18 cellular contexts compared by ENCODE assay signal in the genomic region with DNA sequence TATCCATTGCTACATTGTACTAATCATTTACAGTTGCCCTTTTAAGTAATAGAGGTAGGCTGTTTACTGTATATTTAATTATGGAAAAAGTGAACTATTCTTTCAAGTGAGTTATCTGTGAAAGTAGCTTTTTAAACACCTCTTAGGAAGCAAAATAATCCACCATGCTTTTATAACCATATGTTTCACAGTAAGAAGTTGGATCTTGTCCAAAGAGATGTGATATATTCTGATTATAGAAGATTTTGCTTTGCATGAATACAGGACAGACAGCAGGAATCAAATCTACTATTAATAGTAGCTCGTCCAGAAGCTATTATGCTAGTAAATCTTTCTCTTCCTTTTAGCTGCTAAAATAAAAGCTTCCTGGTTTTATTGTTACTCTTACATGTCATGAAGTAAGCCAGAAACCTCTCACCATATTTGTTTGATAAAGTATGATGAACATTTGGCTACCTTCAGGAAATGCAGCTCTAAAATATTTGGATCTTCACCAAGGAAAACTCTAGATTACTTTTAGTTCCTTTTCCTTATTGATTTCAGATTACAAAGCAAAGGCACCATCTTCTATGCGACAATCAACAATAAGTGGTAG.
A peak's percentile ranks its signal among the peaks of the same experiment; 100 is the strongest.
DNase-seq lines count a peak whose midpoint lies in the region; ATAC-seq and TF ChIP-seq lines count a peak whose summit lies in the region.
"Had no signal": no experiment of that assay in that cellular context is flagged by ENCODE, and none has a peak within 500 bp of the region (broad histone marks: within the 10 kb centered on the region; RNA-seq: fewer than 3 reads in every experiment).

No MANE protein-coding gene starts in this region.

- H3K9ac ChIP-seq in IMR-90 (ENCODE audit: low read depth, low read length) (no peak overlapping the region), SK-N-SH (no peak overlapping the region)
- H3K9ac ChIP-seq: BLaER1 treated with 17β-estradiol and CSF1 and Interleukin-3, amounts not matched to agents 10 nM and 100 nM had no signal

- H3K27ac ChIP-seq in IMR-90 (ENCODE audit: insufficient read depth, low read length) (peak overlapping the region; percentile 62; the same call in 1 of the 2 replicates), SK-N-SH (ENCODE audit: low read depth in 2 of 2, low read length in 1 of 2) (peak overlapping the region in 1 of 2 experiments; percentile 50; a peak in 1 of 4 replicates)
- H3K27ac ChIP-seq: A549; BLaER1 treated with 17β-estradiol and CSF1 and Interleukin-3, amounts not matched to agents 10 nM and 100 nM; PC-9 had no signal

- no peak overlapping the region for H2AK5ac ChIP-seq in IMR-90 (ENCODE audit: low read depth, low read length)

- H4K8ac ChIP-seq in IMR-90 (ENCODE audit: low read depth in 2 of 2, low read length in 2 of 2): no peak overlapping the region

- H3K4me1 ChIP-seq in IMR-90 (ENCODE audit: control insufficient read depth, insufficient read depth, low read length) (peaks cover 2% of the 10 kb centered on the region; the same call in 1 of the 2 replicates), SK-N-SH (ENCODE audit: control insufficient read depth in 1 of 2, insufficient read depth in 2 of 2, low read depth in 1 of 2, low read length in 1 of 2) (peaks cover 0 to 8% of the 10 kb centered on the region in 2 experiments; a peak in 2 of 4 replicates)
- H3K4me1 ChIP-seq: A549; BLaER1 treated with 17β-estradiol and CSF1 and Interleukin-3, amounts not matched to agents 10 nM and 100 nM had no signal

- H3K9me3 ChIP-seq in IMR-90 (ENCODE audit: control insufficient read depth, insufficient read depth, low read length) (no peaks in the 10 kb centered on the region), SK-N-SH (no peaks in the 10 kb centered on the region)
- H3K9me3 ChIP-seq: A549; BLaER1 treated with 17β-estradiol and CSF1 and Interleukin-3, amounts not matched to agents 10 nM and 100 nM had no signal

- H2AFZ ChIP-seq in IMR-90 (replicated peaks; ENCODE audit: low read length, poor library complexity): no peak overlapping the region
- no peak overlapping the region for H2AFZ ChIP-seq in SK-N-SH (ENCODE audit: low read depth)
- H2AFZ ChIP-seq: PC-9 had no signal

- no TSS peak for BruUV-seq in IMR-90 (replicated peaks; lab: Mats Ljungman, UMichigan)

- no peaks in the 10 kb centered on the region for H3K36me3 ChIP-seq in IMR-90 (ENCODE audit: control insufficient read depth, insufficient read depth, low read length)
- no peaks in the 10 kb centered on the region for H3K36me3 ChIP-seq in SK-N-SH (replicated peaks in 1 of 2; ENCODE audit: control insufficient read depth in 1 of 2, insufficient read depth in 2 of 2, low read length in 1 of 2)
- H3K36me3 ChIP-seq: BLaER1 treated with 17β-estradiol and CSF1 and Interleukin-3, amounts not matched to agents 10 nM and 100 nM had no signal

- no peak overlapping the region for H4K91ac ChIP-seq in IMR-90 (ENCODE audit: insufficient read depth, low read depth, low read length)

- no peaks in the 10 kb centered on the region for H3K27me3 ChIP-seq in IMR-90 (ENCODE audit: control insufficient read depth, insufficient read depth, low read length)
- H3K27me3 ChIP-seq in SK-N-SH (ENCODE audit: insufficient read depth): no peaks in the 10 kb centered on the region
- H3K27me3 ChIP-seq: BLaER1 treated with 17β-estradiol and CSF1 and Interleukin-3, amounts not matched to agents 10 nM and 100 nM had no signal

- no peaks in the 10 kb centered on the region for H3K9me2 ChIP-seq in SK-N-SH

- no peaks in the 10 kb centered on the region for H3K9me1 ChIP-seq in IMR-90 (ENCODE audit: insufficient read depth, low read length)

- in situ Hi-C loops in IMR-90 (cut with MboI; ENCODE audit: low sequenced_read_pairs): no loop called here

- H4K20me1 ChIP-seq in IMR-90 (ENCODE audit: insufficient read depth, low read length) (no peaks in the 10 kb centered on the region), SK-N-SH (ENCODE audit: insufficient read depth) (no peaks in the 10 kb centered on the region)
- H4K20me1 ChIP-seq: BLaER1 treated with 17β-estradiol and CSF1 and Interleukin-3, amounts not matched to agents 10 nM and 100 nM had no signal

- ATAC-seq in IMR-90 (ENCODE audit: low read depth) (no peak), GM21528 (IDR thresholded peaks at IDR 0.05; ENCODE audit: low FRiP score, unreplicated experiment) (no peak), HG03460 (IDR thresholded peaks at IDR 0.05; ENCODE audit: unreplicated experiment) (no peak)
- ATAC-seq: A549 had no signal

- TF ChIP-seq RAD21 in IMR-90 (IDR thresholded peaks at IDR 0.05; ENCODE audit: low read length): no peak
- no peak for TF ChIP-seq RAD21 in SK-N-SH (IDR thresholded peaks at IDR 0.05; ENCODE audit: low read length)

- no peak overlapping the region for H2BK20ac ChIP-seq in IMR-90 (ENCODE audit: low read depth, low read length)

- intact Hi-C loops in IMR-90 (cut with micrococcal nuclease): no loop called here

- no peak overlapping the region; the same call in 1 of the 2 replicates for H4K5ac ChIP-seq in IMR-90 (ENCODE audit: low read depth, low read length)

- H3K4me1 Mint-ChIP-seq in nephron: peaks cover 55% of the 10 kb centered on the region
- H3K4me1 Mint-ChIP-seq: CD8-positive, alpha-beta memory T cell had no signal

- no peak overlapping the region for H3K23ac ChIP-seq in IMR-90 (ENCODE audit: low read depth, low read length)

- no peak overlapping the region for H3K4me3 ChIP-seq in IMR-90 (ENCODE audit: insufficient read depth, low read depth, low read length)
- no peak overlapping the region for H3K4me3 ChIP-seq in SK-N-SH (ENCODE audit: low read depth in 2 of 2, low read length in 1 of 2)
- H3K4me3 ChIP-seq: A549; BLaER1 treated with 17β-estradiol and CSF1 and Interleukin-3, amounts not matched to agents 10 nM and 100 nM; PC-9 had no signal

- peak overlapping the region; percentile 49 to 73 (median 71) for H3K27ac Mint-ChIP-seq in nephron
- H3K27ac Mint-ChIP-seq: CD8-positive, alpha-beta memory T cell had no signal

- no peak overlapping the region for H2BK5ac ChIP-seq in IMR-90 (ENCODE audit: low read depth, low read length, poor library complexity, severe bottlenecking)

- TF ChIP-seq CTCF in IMR-90 (conservative IDR thresholded peaks at IDR 0.05; ENCODE audit: low read depth, low read length) (no peak), SK-N-SH (IDR thresholded peaks at IDR 0.05) (no peak), nephron (IDR thresholded peaks at IDR 0.05; ENCODE audit: unreplicated experiment in 3 of 3) (no peak)

- no peak for TF ChIP-seq EP300 in SK-N-SH (IDR thresholded peaks at IDR 0.05; ENCODE audit: borderline replicate concordance in 1 of 2, low read depth in 1 of 2, low read length in 1 of 2)

- no peaks in the 10 kb centered on the region for H3F3A ChIP-seq in SK-N-SH (replicated peaks; ENCODE audit: insufficient read depth)

- no peak overlapping the region for H2AK9ac ChIP-seq in IMR-90 (replicated peaks; ENCODE audit: low read depth, low read length, poor library complexity)

- H3K14ac ChIP-seq in IMR-90 (replicated peaks; ENCODE audit: low read depth, low read length): no peak overlapping the region

- H3K4ac ChIP-seq in IMR-90 (ENCODE audit: low read depth, low read length): no peak overlapping the region

- no peak overlapping the region for H3K4me3 Mint-ChIP-seq in nephron
- H3K4me3 Mint-ChIP-seq: CD8-positive, alpha-beta memory T cell had no signal

- no CpG with 5 or more reads among the region's 2 CpGs for WGBS in IMR-90 (ENCODE audit: extremely low coverage in 2 of 2, insufficient read length in 1 of 2), 2 experiments
- WGBS in SK-N-SH (ENCODE audit: low lambda C conversion rate): 8% methylated on average over 2 of the region's 2 CpGs

- no peak overlapping the region for H3K56ac ChIP-seq in IMR-90 (ENCODE audit: extremely low read depth, insufficient read depth, low read length)

- peak; percentile 31 for DNase-seq in NCI-H345 treated with DMSO at 0.1 percent for 48 hours (lab: John Stamatoyannopoulos, UW; ENCODE audit: unreplicated experiment)
- no peak for DNase-seq in NCI-H345 (lab: John Stamatoyannopoulos, UW)
- DNase-seq in IMR-90: no peak
- no peak for DNase-seq in SK-N-SH
- DNase-seq in NCI-H2081 treated with DMSO at 0.1 percent for 48 hours (lab: John Stamatoyannopoulos, UW): no peak
- DNase-seq: CD8-positive, alpha-beta memory T cell; GOT3; MM.1S; NCI-H1417 treated with DMSO at 0.1 percent for 48 hours; NCI-H2029 treated with DMSO at 0.1 percent for 48 hours; NCI-H446; NCI-H82; PC-9 had no signal

- H3K9me3 Mint-ChIP-seq in nephron: peaks cover 4% of the 10 kb centered on the region

- H3K4me2 ChIP-seq in IMR-90 (ENCODE audit: low read depth, low read length) (no peak overlapping the region), SK-N-SH (no peak overlapping the region)
- H3K4me2 ChIP-seq: A549; BLaER1 treated with 17β-estradiol and CSF1 and Interleukin-3, amounts not matched to agents 10 nM and 100 nM; PC-9 had no signal

- dilution Hi-C loops in IMR-90 (cut with HindIII; ENCODE audit: low sequenced_read_pairs, unreplicated experiment): no loop called here

- TF ChIP-seq POLR2A in IMR-90 (IDR thresholded peaks at IDR 0.05; ENCODE audit: low read depth, low read length): no peak

- H3K79me1 ChIP-seq in IMR-90 (ENCODE audit: low read depth in 1 of 2, low read length in 2 of 2): no peaks in the 10 kb centered on the region

- H3K18ac ChIP-seq in IMR-90 (ENCODE audit: low read depth, low read length): peak overlapping the region; percentile 84

- H3K27me3 Mint-ChIP-seq in nephron (ENCODE audit: low read depth): peaks cover 7% of the 10 kb centered on the region

- H3K79me2 ChIP-seq in SK-N-SH (ENCODE audit: insufficient read depth): no peaks in the 10 kb centered on the region

- H2BK15ac ChIP-seq in IMR-90 (ENCODE audit: low read depth, low read length): no peak overlapping the region

- CTCF ChIA-PET in IMR-90 (lab: Yijun Ruan, JAX): no interaction called here
- CTCF ChIA-PET in SK-N-SH (lab: Yijun Ruan, JAX): no interaction called here

- H3K36me3 Mint-ChIP-seq in nephron (ENCODE audit: low read depth): no peaks in the 10 kb centered on the region
- H3K36me3 Mint-ChIP-seq: CD8-positive, alpha-beta memory T cell had no signal

- POLR2A ChIA-PET in IMR-90 (lab: Charles Lee; ENCODE audit: unreplicated experiment) (no interaction called here), SK-N-SH (lab: Yijun Ruan, JAX) (no interaction called here)

- peak overlapping the region; percentile 34; the same call in 1 of the 2 replicates for H2BK120ac ChIP-seq in IMR-90 (ENCODE audit: low read depth, low read length)

TF ChIP-seq in IMR-90, 13 proteins besides CTCF, POLR2A, EP300 and RAD21 (continues in another document):
- TF ChIP-seq BHLHE40 (IDR thresholded peaks at IDR 0.05; ENCODE audit: low read depth, low read length) (no peak), MAZ (IDR thresholded peaks at IDR 0.05; ENCODE audit: borderline replicate concordance, low read depth, low read length) (no peak), RFX5 (IDR thresholded peaks at IDR 0.05; ENCODE audit: low read depth, low read length) (no peak), SMC3 (IDR thresholded peaks at IDR 0.05; ENCODE audit: low read depth, low read length) (no peak)
